ENCODE assay signal across 34 cellular contexts in genomic region chr10:129321727-129322126, GRCh38.
"Had no signal": no experiment of that assay in that cellular context is flagged by ENCODE, and none has a peak within 500 bp of the region (broad histone marks: within the 10 kb centered on the region; RNA-seq: fewer than 3 reads in every experiment).

No MANE protein-coding gene starts in this region.

- DNase-seq: Karpas-422, Kasumi-1, MG63, MM.1S, MV-4-11, NCI-H1048, NCI-H1092, NCI-H1092 treated with DMSO at 0.1 percent for 48 hours, NCI-H1105, NCI-H1105 treated with DMSO at 0.1 percent for 48 hours, NCI-H1417, NCI-H1417 treated with DMSO at 0.1 percent for 48 hours, NCI-H1436, NCI-H1436 treated with DMSO at 0.1 percent for 48 hours, NCI-H146, NCI-H1694, NCI-H1694 treated with DMSO at 0.1 percent for 48 hours, NCI-H187, NCI-H187 treated with DMSO at 0.1 percent for 48 hours, NCI-H1930, NCI-H2029, NCI-H2029 treated with DMSO at 0.1 percent for 48 hours, NCI-H2081, NCI-H2081 treated with DMSO at 0.1 percent for 48 hours, NCI-H2107, NCI-H2171, NCI-H2171 treated with DMSO at 0.1 percent for 48 hours, NCI-H2227 treated with DMSO at 0.1 percent for 48 hours, NCI-H226, NCI-H345, NCI-H446, NCI-H446 treated with DMSO at 0.1 percent for 48 hours, NCI-H510A, NCI-H510A treated with DMSO at 0.1 percent for 48 hours had no signal

- H3K36me3 ChIP-seq: MG63 had no signal

- H3K4me3 ChIP-seq: MG63 had no signal
